21 cellular contexts compared by ENCODE assay signal in genomic region chrX:111133389-111133788, GRCh38. TPM values are rescaled to one million over a fixed set of nuclear protein-coding genes. Genes with fewer than 3 reads are reported as not detected.
DNase-seq lines count a peak whose midpoint lies in the region; ATAC-seq and TF ChIP-seq lines count a peak whose summit lies in the region.
"Had no signal": no experiment of that assay in that cellular context is flagged by ENCODE, and none has a peak within 500 bp of the region (broad histone marks: within the 10 kb centered on the region; RNA-seq: fewer than 3 reads in every experiment).

No MANE protein-coding gene starts in this region.

- H3K36me3 Mint-ChIP-seq in activated CD8-positive, alpha-beta T cell treated with anti-CD3 and anti-CD28 coated beads for 36 hours (ENCODE audit: low read depth): no peaks in the 10 kb centered on the region

- CTCF ChIA-PET in activated CD8-positive, alpha-beta T cell treated with anti-CD3 and anti-CD28 coated beads for 36 hours (lab: Charles Lee): no interaction called here

- ATAC-seq in GM18861 (IDR thresholded peaks at IDR 0.05; ENCODE audit: unreplicated experiment): no peak
- ATAC-seq in activated CD8-positive, alpha-beta T cell treated with anti-CD3 and anti-CD28 coated beads for 36 hours: no peak
- ATAC-seq: GM12878, K562, SK-N-SH treated with all-trans-retinoic acid at 6 μM for 48 hours had no signal

- peaks cover 8% of the 10 kb centered on the region for H3K4me1 Mint-ChIP-seq in activated CD8-positive, alpha-beta T cell treated with anti-CD3 and anti-CD28 coated beads for 36 hours (ENCODE audit: low read depth)

- H3K27me3 Mint-ChIP-seq in activated CD8-positive, alpha-beta T cell treated with anti-CD3 and anti-CD28 coated beads for 36 hours: no peaks in the 10 kb centered on the region

- DNase-seq in GM03348 (ENCODE audit: low spot score) (peak; percentile 2), M059J (ENCODE audit: low read depth) (peak; percentile 4), epithelial cell of prostate (ENCODE audit: low read depth, low spot score) (peak; percentile 18), renal cortical epithelial cell (ENCODE audit: low read depth) (peak; percentile 23), NCI-H2081 (lab: John Stamatoyannopoulos, UW) (no peak)
- no peak for DNase-seq in activated CD8-positive, alpha-beta T cell treated with anti-CD3 and anti-CD28 coated beads for 36 hours
- no peak for DNase-seq in activated CD8-positive, alpha-beta memory T cell treated with anti-CD3 and anti-CD28 coated beads for 24 hours
- DNase-seq: GOT3, MG63, NCI-H1105 treated with DMSO at 0.1 percent for 48 hours, NCI-H187 treated with DMSO at 0.1 percent for 48 hours, NCI-H2171, NCI-H446 treated with DMSO at 0.1 percent for 48 hours, NCI-H748 treated with DMSO at 0.1 percent for 48 hours, Peyer's patch, Right ventricle myocardium superior had no signal

- no peaks in the 10 kb centered on the region for H3K9me3 Mint-ChIP-seq in activated CD8-positive, alpha-beta T cell treated with anti-CD3 and anti-CD28 coated beads for 36 hours

- no peak for TF ChIP-seq CTCF in activated CD8-positive, alpha-beta T cell treated with anti-CD3 and anti-CD28 coated beads for 36 hours (IDR thresholded peaks at IDR 0.05)

- H3K4me3 Mint-ChIP-seq in activated CD8-positive, alpha-beta T cell treated with anti-CD3 and anti-CD28 coated beads for 36 hours: no peak overlapping the region

- POLR2A ChIA-PET in activated CD8-positive, alpha-beta T cell treated with anti-CD3 and anti-CD28 coated beads for 36 hours (lab: Charles Lee): no interaction called here

- no peak overlapping the region for H3K27ac Mint-ChIP-seq in activated CD8-positive, alpha-beta T cell treated with anti-CD3 and anti-CD28 coated beads for 36 hours

- intact Hi-C loops in activated CD8-positive, alpha-beta T cell treated with anti-CD3 and anti-CD28 coated beads for 36 hours (cut with micrococcal nuclease): no loop called here

- no peak overlapping the region for H3K27ac ChIP-seq in epithelial cell of prostate
- H3K27ac ChIP-seq: BLaER1 treated with 17β-estradiol and CSF1 and Interleukin-3, amounts not matched to agents 10 nM and 100 nM; Peyer's patch had no signal

RNA-seq across cellular contexts. Expression of gene PAK3, which starts 37.4 kb away (rescaled TPM):
- 0.12 and 0.59 TPM in 2 replicates for total RNA-seq in M059J (2014; rRNA removed; shearing (Covaris generic))
- 7.5 and 9.2 TPM in 2 replicates for total RNA-seq in renal cortical epithelial cell
- under 1 TPM; 0.07 to 0.18 TPM for total RNA-seq in activated CD8-positive, alpha-beta T cell treated with anti-CD3 and anti-CD28 coated beads for 36 hours
- total RNA-seq: K562 had no signal

Comparison
In these comparisons a context has a peak if more than half of its experiments do, and no peak if none do; other contexts are left out.
1. DNase-seq: peak in GM03348 (single experiment), M059J (single experiment), epithelial cell of prostate (single experiment) and renal cortical epithelial cell (single experiment); none in NCI-H2081 (0 of 2), activated CD8-positive, alpha-beta T cell treated with anti-CD3 and anti-CD28 coated beads for 36 hours (single experiment) and activated CD8-positive, alpha-beta memory T cell treated with anti-CD3 and anti-CD28 coated beads for 24 hours (single experiment).